In the genomic region with DNA sequence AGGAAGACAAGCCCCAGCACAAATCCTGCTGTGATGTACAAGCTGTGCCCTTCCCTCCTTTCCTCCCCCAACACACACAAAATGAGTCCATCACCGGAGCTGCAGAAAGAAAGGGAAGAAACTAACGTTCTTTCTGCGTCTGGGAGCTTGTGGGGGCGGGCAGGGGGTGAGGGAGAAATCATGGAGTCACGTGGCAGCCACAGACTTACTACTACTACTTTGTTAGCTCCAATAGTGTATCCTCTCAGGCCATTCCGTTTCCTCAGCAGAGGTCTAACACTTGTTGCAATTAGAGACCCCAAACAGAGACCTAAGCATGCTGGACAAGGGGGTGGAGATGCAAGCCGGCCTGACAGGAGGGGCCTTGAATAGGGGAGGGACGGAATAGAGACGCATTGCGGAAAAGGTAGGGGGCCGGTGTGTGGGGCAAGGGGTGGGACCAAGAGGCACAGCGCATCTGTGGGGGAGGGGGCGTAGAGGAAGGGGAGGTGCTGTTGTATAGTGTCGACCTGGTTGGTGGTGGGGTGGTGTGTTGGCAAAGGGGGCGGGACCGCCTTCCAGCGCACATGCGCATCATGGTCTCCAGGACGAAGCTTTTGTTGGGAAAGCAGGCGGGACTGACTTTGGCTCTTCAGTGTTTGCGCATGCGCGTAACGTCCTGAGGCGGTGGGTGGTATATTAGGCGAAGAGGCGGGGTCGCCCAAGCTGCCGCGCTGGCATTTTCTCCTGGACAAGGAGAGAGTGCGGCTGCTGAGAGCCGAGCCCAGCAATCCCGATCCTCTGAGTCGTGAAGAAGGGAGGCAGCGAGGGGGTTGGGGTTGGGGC, we compare ENCODE assay signal across 8 cellular contexts. TPM values are rescaled to one million over a fixed set of nuclear protein-coding genes. Genes with fewer than 3 reads are reported as not detected.
DNase-seq lines count a peak whose midpoint lies in the region; ATAC-seq and FAIRE-seq lines count a peak whose summit lies in the region.

A gene with protein sequence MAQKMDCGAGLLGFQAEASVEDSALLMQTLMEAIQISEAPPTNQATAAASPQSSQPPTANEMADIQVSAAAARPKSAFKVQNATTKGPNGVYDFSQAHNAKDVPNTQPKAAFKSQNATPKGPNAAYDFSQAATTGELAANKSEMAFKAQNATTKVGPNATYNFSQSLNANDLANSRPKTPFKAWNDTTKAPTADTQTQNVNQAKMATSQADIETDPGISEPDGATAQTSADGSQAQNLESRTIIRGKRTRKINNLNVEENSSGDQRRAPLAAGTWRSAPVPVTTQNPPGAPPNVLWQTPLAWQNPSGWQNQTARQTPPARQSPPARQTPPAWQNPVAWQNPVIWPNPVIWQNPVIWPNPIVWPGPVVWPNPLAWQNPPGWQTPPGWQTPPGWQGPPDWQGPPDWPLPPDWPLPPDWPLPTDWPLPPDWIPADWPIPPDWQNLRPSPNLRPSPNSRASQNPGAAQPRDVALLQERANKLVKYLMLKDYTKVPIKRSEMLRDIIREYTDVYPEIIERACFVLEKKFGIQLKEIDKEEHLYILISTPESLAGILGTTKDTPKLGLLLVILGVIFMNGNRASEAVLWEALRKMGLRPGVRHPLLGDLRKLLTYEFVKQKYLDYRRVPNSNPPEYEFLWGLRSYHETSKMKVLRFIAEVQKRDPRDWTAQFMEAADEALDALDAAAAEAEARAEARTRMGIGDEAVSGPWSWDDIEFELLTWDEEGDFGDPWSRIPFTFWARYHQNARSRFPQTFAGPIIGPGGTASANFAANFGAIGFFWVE (plus strand): TSS at position 703 of the 825 bp plus-strand sequence. CDS start 682 bp downstream, outside the sequence.

- DNase-seq in DMS114 treated with DMSO at 0.1 percent for 48 hours (lab: John Stamatoyannopoulos, UW; ENCODE audit: unreplicated experiment) = peak; percentile 87
- DNase-seq in KG1 (lab: John Stamatoyannopoulos, UW) = peak; percentile 22
- DNase-seq in SJSA1 (ENCODE audit: low read depth in 1 of 2, low spot score in 2 of 2) = peak; percentile 83 to 93
- peak; percentile 90 for DNase-seq in activated naive CD4-positive, alpha-beta T cell treated with anti-CD3 and anti-CD28 coated beads for 36 hours
- peak; percentile 17 to 48 for DNase-seq in frontal cortex (ENCODE audit: low spot score in 2 of 2)

- no peak for FAIRE-seq in frontal cortex (lab: Jason Lieb, UNC)

- H3K4me3 ChIP-seq in SJSA1 (peak within 1 kb of the TSS; percentile 49), neuron (ENCODE audit: low read length) (peak within 1 kb of the TSS; percentile 87), subcutaneous abdominal adipose tissue (ENCODE audit: low read depth in 1 of 5, low read length in 5 of 5) (peak within 1 kb of the TSS; percentile 67 to 80 (median 69))

- H3K4me1 ChIP-seq in SJSA1 (replicated peaks) (peaks cover 14% of the 10 kb centered on the region), neuron (ENCODE audit: insufficient read depth, low read length) (peaks cover 26% of the 10 kb centered on the region), subcutaneous abdominal adipose tissue (ENCODE audit: control insufficient read depth in 5 of 5, insufficient read depth in 5 of 5, low read length in 5 of 5) (peaks cover 0 to 29% (median 18%) of the 10 kb centered on the region in 5 donors)

- no peaks in the 10 kb centered on the region for H3K9me3 Mint-ChIP-seq in activated naive CD4-positive, alpha-beta T cell treated with anti-CD3 and anti-CD28 coated beads for 36 hours

- H3K4me3 Mint-ChIP-seq in activated naive CD4-positive, alpha-beta T cell treated with anti-CD3 and anti-CD28 coated beads for 36 hours = peak within 1 kb of the TSS; percentile 90

- intact Hi-C loops in activated naive CD4-positive, alpha-beta T cell treated with anti-CD3 and anti-CD28 coated beads for 36 hours (cut with micrococcal nuclease) = loop anchor here (2.0 to 10.0 kb wide), 3 partner anchors 368 to 1192 kb away; a partner anchor contains a TSS

- H3K4me1 Mint-ChIP-seq in activated naive CD4-positive, alpha-beta T cell treated with anti-CD3 and anti-CD28 coated beads for 36 hours (ENCODE audit: low read depth) = peaks cover 11% of the 10 kb centered on the region

- H3K36me3 Mint-ChIP-seq in activated naive CD4-positive, alpha-beta T cell treated with anti-CD3 and anti-CD28 coated beads for 36 hours (ENCODE audit: low read depth) = peaks cover 3% of the 10 kb centered on the region

- H3K9me3 ChIP-seq in SJSA1 (replicated peaks) (no peaks in the 10 kb centered on the region), neuron (ENCODE audit: low read length) (no peaks in the 10 kb centered on the region), subcutaneous abdominal adipose tissue (ENCODE audit: control insufficient read depth in 5 of 5, low read length in 5 of 5) (peaks cover 0 to 2% (median 0%) of the 10 kb centered on the region in 5 donors)

- peak within 1 kb of the TSS; percentile 59; the same call in 1 of the 2 replicates for H3K27ac ChIP-seq in SJSA1
- peak within 1 kb of the TSS; percentile 57 for H3K27ac ChIP-seq in subcutaneous abdominal adipose tissue (ENCODE audit: low read depth, low read length)

- H3K9ac ChIP-seq in subcutaneous abdominal adipose tissue (ENCODE audit: low read length in 5 of 5) = peak within 1 kb of the TSS; percentile 26 to 84 (median 69)

- peak within 1 kb of the TSS; percentile 78 for H3K27ac Mint-ChIP-seq in activated naive CD4-positive, alpha-beta T cell treated with anti-CD3 and anti-CD28 coated beads for 36 hours

- H3K27me3 ChIP-seq in SJSA1 (replicated peaks) (no peaks in the 10 kb centered on the region), neuron (ENCODE audit: insufficient read depth, low read length) (no peaks in the 10 kb centered on the region), subcutaneous abdominal adipose tissue (ENCODE audit: control insufficient read depth in 5 of 5, insufficient read depth in 4 of 5, low read length in 5 of 5) (peaks cover 0 to 9% (median 0%) of the 10 kb centered on the region in 5 donors)

- ATAC-seq in GM21576 (IDR thresholded peaks at IDR 0.05; ENCODE audit: unreplicated experiment) = peak; percentile 61

- no peaks in the 10 kb centered on the region for H3K27me3 Mint-ChIP-seq in activated naive CD4-positive, alpha-beta T cell treated with anti-CD3 and anti-CD28 coated beads for 36 hours (ENCODE audit: low read depth)

- CTCF ChIA-PET in activated naive CD4-positive, alpha-beta T cell treated with anti-CD3 and anti-CD28 coated beads for 36 hours (lab: Charles Lee) = no interaction called here

- H3K36me3 ChIP-seq in SJSA1 (peaks cover 28% of the 10 kb centered on the region), neuron (ENCODE audit: insufficient read depth, low read length) (peaks cover 25% of the 10 kb centered on the region), subcutaneous abdominal adipose tissue (ENCODE audit: control insufficient read depth in 5 of 5, insufficient read depth in 5 of 5, low read length in 5 of 5) (peaks cover 0 to 20% (median 16%) of the 10 kb centered on the region in 5 donors)

- H2AFZ ChIP-seq in neuron (ENCODE audit: low read depth, low read length) = no peak within 1 kb of the TSS

RNA-seq across cellular contexts. Expression of the gene that starts here (rescaled TPM):
- 117 and 129 TPM in 2 replicates for total RNA-seq in SJSA1 (2014; rRNA removed; shearing (Covaris generic))
- 10 to 100 TPM; 33.0 to 34.6 TPM for total RNA-seq in activated naive CD4-positive, alpha-beta T cell treated with anti-CD3 and anti-CD28 coated beads for 36 hours
- 107 TPM for total RNA-seq in frontal cortex

Comparison
In these comparisons a context has a peak if more than half of its experiments do, and no peak if none do; other contexts are left out.
1. Peak in every context shown above with its lines: DNase-seq, ATAC-seq, H3K4me3 ChIP-seq and H3K27ac ChIP-seq.
2. DNase-seq: peak in every context shown above with its lines; median percentile 90 in activated naive CD4-positive, alpha-beta T cell treated with anti-CD3 and anti-CD28 coated beads for 36 hours; 88 in SJSA1; 87 in DMS114 treated with DMSO at 0.1 percent for 48 hours; 32 in frontal cortex; 22 in KG1.